In the genomic region with DNA sequence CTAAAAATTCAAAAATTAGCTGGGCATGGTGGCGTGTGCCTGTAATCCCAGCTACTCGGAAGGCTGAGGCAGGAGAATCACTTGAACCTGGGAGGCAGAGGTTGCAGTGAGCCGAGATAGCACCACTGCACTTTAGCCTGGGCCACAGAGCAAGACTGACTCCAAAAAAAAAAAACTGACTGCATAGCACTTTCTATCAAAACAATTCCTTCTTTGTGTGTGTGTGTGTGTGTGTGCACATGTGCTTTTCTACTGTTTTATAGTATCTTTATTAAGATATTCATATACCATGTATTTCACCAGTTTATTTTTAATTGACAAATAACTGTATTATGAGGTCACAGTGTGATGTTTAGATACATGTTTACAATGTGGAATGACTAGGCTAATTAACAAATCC, we compare ENCODE assay signal across 1 cellular context.
TF ChIP-seq lines count a peak whose summit lies in the region.

No MANE protein-coding gene starts in this region.

TF ChIP-seq in HepG2, 621 proteins besides CTCF, POLR2A, EP300 and RAD21:
- TF ChIP-seq, protein P1, sequence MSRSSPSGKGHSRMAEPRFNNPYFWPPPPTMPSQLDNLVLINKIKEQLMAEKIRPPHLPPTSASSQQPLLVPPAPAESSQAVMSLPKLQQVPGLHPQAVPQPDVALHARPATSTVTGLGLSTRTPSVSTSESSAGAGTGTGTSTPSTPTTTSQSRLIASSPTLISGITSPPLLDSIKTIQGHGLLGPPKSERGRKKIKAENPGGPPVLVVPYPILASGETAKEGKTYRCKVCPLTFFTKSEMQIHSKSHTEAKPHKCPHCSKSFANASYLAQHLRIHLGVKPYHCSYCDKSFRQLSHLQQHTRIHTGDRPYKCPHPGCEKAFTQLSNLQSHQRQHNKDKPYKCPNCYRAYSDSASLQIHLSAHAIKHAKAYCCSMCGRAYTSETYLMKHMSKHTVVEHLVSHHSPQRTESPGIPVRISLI (CRISPR knock-in tag; IDR thresholded peaks at IDR 0.05; ENCODE audit: borderline replicate concordance) = peak; percentile 84
- TF ChIP-seq ZFX (CRISPR knock-in tag; IDR thresholded peaks at IDR 0.05; ENCODE audit: low read depth) (0 out of 2 replicates have a peak, but pooled peaks have one; percentile 22), HNF4A (CRISPR knock-in tag; IDR thresholded peaks at IDR 0.05) (peak; percentile 21; the same call in 1 of the 2 replicates)
